22 cellular contexts compared by ENCODE assay signal in genomic region chr1:116572771-116573170, GRCh38. TPM values are rescaled to one million over a fixed set of nuclear protein-coding genes. Genes with fewer than 3 reads are reported as not detected.
DNase-seq lines count a peak whose midpoint lies in the region; ATAC-seq and TF ChIP-seq lines count a peak whose summit lies in the region.
"Had no signal": no experiment of that assay in that cellular context is flagged by ENCODE, and none has a peak within 500 bp of the region (broad histone marks: within the 10 kb centered on the region; RNA-seq: fewer than 3 reads in every experiment).

No MANE protein-coding gene starts in this region.

- peaks cover 24% of the 10 kb centered on the region for H3K4me1 ChIP-seq in cardiac muscle cell (ENCODE audit: low read depth)

- no peaks in the 10 kb centered on the region for H3K27me3 Mint-ChIP-seq in mesothelial cell of epicardium (ENCODE audit: low read depth)

- H3K36me3 Mint-ChIP-seq in mesothelial cell of epicardium, result peaks cover 13% of the 10 kb centered on the region

- intact Hi-C loops in left ventricle myocardium superior (cut with micrococcal nuclease), result no loop called here

- no peaks in the 10 kb centered on the region for H3K9me3 ChIP-seq in cardiac muscle cell (ENCODE audit: low read depth)

- no peaks in the 10 kb centered on the region for H3K9me3 Mint-ChIP-seq in mesothelial cell of epicardium

- H3K4me3 Mint-ChIP-seq in mesothelial cell of epicardium, result peak overlapping the region; percentile 25

- no peak for TF ChIP-seq CTCF in cardiac muscle cell (IDR thresholded peaks at IDR 0.05; ENCODE audit: low read depth, low read length)
- TF ChIP-seq CTCF in mesothelial cell of epicardium (IDR thresholded peaks at IDR 0.05; ENCODE audit: unreplicated experiment), result no peak

- peak overlapping the region; percentile 35 for H3K27ac Mint-ChIP-seq in mesothelial cell of epicardium

- ATAC-seq in left ventricle myocardium superior, result no peak
- ATAC-seq in GM19351 (IDR thresholded peaks at IDR 0.05; ENCODE audit: unreplicated experiment), result no peak
- no peak for ATAC-seq in GM18520 (IDR thresholded peaks at IDR 0.05; ENCODE audit: unreplicated experiment)
- ATAC-seq in HG03097 (IDR thresholded peaks at IDR 0.05; ENCODE audit: low FRiP score, unreplicated experiment), result no peak
- ATAC-seq: HCT116, PC-3 had no signal

- H3K4me3 ChIP-seq in cardiac muscle cell, result no peak overlapping the region

- peak in 1 of 2 donors; percentile 59 for DNase-seq in cardiac muscle cell (ENCODE audit: low read depth in 1 of 2, low spot score in 1 of 2)
- DNase-seq in left ventricle myocardium superior, result no peak
- peak; percentile 43 for DNase-seq in astrocyte of the hippocampus (ENCODE audit: low read depth, low spot score)
- no peak for DNase-seq in mesothelial cell of epicardium (ENCODE audit: low spot score in 2 of 2, unreplicated experiment in 2 of 2)
- DNase-seq: 8988T, DMS53, EL, GF-D8, IMR-90, MV-4-11, NCI-H1417, NCI-H187, NCI-H446, NCI-H526, PC-3, Right ventricle myocardium superior, SW 1271 had no signal

- H3K36me3 ChIP-seq in cardiac muscle cell, result peaks cover 3% of the 10 kb centered on the region

- peak overlapping the region; percentile 63 for H3K27ac ChIP-seq in cardiac muscle cell
- H3K27ac ChIP-seq: C4-2B had no signal

- no peaks in the 10 kb centered on the region for H3K27me3 ChIP-seq in cardiac muscle cell

- H3K4me1 Mint-ChIP-seq in mesothelial cell of epicardium, result peaks cover 42% of the 10 kb centered on the region

RNA-seq across cellular contexts. Expression of gene CD58, which starts 1.9 kb away (rescaled TPM):
- 6.1 and 7.8 TPM in 2 replicates for total RNA-seq in cardiac muscle cell
- 17.5 and 20.0 TPM in 2 replicates for polyA plus RNA-seq in cardiac muscle cell
- 26.1 TPM for total RNA-seq in left ventricle myocardium superior
- 6.6 to 8.0 TPM (median 7.6 TPM) in 3 replicates for total RNA-seq in mesothelial cell of epicardium
